1 cellular context compared by ENCODE assay signal in the genomic region with DNA sequence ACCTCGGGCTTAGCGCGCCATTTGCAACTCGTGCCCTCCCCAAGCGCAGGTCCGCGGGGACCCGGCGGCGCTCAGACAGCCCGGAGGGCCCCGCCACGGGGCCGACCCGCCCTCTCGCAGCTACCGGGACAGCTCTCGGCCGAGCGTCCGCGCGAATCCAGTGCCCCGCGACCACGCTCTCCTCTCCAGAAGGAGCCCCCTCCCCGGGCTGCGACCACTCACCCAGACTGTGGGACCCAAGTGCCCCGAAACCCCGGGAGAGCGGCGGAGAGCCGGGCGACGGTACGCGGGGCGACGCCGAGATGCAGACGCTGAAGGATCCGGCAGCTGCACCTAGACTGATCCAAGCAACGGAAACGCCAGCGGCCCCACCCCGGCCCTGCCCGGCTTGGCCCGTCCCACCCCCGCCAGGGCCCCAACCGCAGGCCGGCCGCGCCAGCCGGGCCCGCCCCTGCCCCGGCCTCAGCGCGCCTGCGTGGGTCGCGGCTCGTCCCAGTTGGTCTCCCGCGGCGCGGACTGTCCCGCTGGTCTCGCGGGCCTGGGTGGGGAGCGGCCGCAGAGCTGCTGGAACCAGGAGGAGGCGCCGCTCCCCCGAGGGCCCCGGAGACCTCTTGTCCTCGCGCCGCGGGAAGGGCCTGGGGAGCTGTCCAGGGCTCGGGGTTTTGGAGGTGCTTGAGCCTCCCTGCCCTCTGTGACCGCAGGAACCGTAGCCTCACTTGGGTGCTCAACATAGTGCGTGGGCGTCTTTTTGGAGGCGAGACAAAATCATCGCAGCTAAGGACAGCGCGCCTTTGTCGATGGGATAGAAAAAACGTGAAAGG.
TF ChIP-seq lines count a peak whose summit lies in the region.

A gene (minus strand): TSS at position 340 of the 821 bp plus-strand sequence. CDS start 391 bp downstream, outside the sequence.

TF ChIP-seq in GM23338, 12 proteins besides CTCF, POLR2A, EP300 and RAD21 (continued from another document):
- TF ChIP-seq, protein P1, sequence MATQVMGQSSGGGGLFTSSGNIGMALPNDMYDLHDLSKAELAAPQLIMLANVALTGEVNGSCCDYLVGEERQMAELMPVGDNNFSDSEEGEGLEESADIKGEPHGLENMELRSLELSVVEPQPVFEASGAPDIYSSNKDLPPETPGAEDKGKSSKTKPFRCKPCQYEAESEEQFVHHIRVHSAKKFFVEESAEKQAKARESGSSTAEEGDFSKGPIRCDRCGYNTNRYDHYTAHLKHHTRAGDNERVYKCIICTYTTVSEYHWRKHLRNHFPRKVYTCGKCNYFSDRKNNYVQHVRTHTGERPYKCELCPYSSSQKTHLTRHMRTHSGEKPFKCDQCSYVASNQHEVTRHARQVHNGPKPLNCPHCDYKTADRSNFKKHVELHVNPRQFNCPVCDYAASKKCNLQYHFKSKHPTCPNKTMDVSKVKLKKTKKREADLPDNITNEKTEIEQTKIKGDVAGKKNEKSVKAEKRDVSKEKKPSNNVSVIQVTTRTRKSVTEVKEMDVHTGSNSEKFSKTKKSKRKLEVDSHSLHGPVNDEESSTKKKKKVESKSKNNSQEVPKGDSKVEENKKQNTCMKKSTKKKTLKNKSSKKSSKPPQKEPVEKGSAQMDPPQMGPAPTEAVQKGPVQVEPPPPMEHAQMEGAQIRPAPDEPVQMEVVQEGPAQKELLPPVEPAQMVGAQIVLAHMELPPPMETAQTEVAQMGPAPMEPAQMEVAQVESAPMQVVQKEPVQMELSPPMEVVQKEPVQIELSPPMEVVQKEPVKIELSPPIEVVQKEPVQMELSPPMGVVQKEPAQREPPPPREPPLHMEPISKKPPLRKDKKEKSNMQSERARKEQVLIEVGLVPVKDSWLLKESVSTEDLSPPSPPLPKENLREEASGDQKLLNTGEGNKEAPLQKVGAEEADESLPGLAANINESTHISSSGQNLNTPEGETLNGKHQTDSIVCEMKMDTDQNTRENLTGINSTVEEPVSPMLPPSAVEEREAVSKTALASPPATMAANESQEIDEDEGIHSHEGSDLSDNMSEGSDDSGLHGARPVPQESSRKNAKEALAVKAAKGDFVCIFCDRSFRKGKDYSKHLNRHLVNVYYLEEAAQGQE (IDR thresholded peaks at IDR 0.05; ENCODE audit: unreplicated experiment), result peak; percentile 74
